Comparison of ENCODE assay signal across 23 cellular contexts in genomic region chr2:97963079-97963406, GRCh38. TPM values are rescaled to one million over a fixed set of nuclear protein-coding genes. Genes with fewer than 3 reads are reported as not detected.
A peak's percentile ranks its signal among the peaks of the same experiment; 100 is the strongest.
DNase-seq lines count a peak whose midpoint lies in the region; ATAC-seq and TF ChIP-seq lines count a peak whose summit lies in the region.
"Had no signal": no experiment of that assay in that cellular context is flagged by ENCODE, and none has a peak within 500 bp of the region (broad histone marks: within the 10 kb centered on the region; RNA-seq: fewer than 3 reads in every experiment).

No MANE protein-coding gene starts in this region.

- no peaks in the 10 kb centered on the region for H3K9me3 Mint-ChIP-seq in activated CD4-positive, alpha-beta T cell treated with anti-CD3 and anti-CD28 coated beads for 36 hours (ENCODE audit: low read depth)
- H3K9me3 Mint-ChIP-seq in activated CD4-positive, alpha-beta T cell treated with anti-CD3 and anti-CD28 coated beads, Interleukin-2, amount 10 ng/mL, durations not matched to agents 7 days and 5 days = peaks cover 4% of the 10 kb centered on the region
- H3K9me3 Mint-ChIP-seq: CD8-positive, alpha-beta memory T cell; central memory CD8-positive, alpha-beta T cell; WTC11 had no signal

- DNase-seq in activated CD4-positive, alpha-beta T cell treated with anti-CD3 and anti-CD28 coated beads for 36 hours = no peak
- DNase-seq in activated CD4-positive, alpha-beta T cell treated with anti-CD3 and anti-CD28 coated beads, Interleukin-2, amount 10 ng/mL, durations not matched to agents 7 days and 5 days = no peak
- DNase-seq in epithelial cell of esophagus (ENCODE audit: low read depth) = peak; percentile 23
- DNase-seq in DMS53 (lab: John Stamatoyannopoulos, UW) = no peak
- DNase-seq: 8988T; CD8-positive, alpha-beta memory T cell; DMS153; head of caudate nucleus; KG1; NCI-H1436 treated with DMSO at 0.1 percent for 48 hours; nucleus accumbens; PC-3; SHP77 treated with DMSO at 0.1 percent for 48 hours; stimulated activated CD8-positive, alpha-beta memory T cell treated with anti-CD3 and anti-CD28 coated beads, Interleukin-4, amount 100 ng/mL, for 48 hours; T-helper 9 cell had no signal

- H3K4me1 Mint-ChIP-seq in activated CD4-positive, alpha-beta T cell treated with anti-CD3 and anti-CD28 coated beads for 36 hours = peaks cover 81% of the 10 kb centered on the region
- peaks cover 40% of the 10 kb centered on the region for H3K4me1 Mint-ChIP-seq in activated CD4-positive, alpha-beta T cell treated with anti-CD3 and anti-CD28 coated beads, Interleukin-2, amount 10 ng/mL, durations not matched to agents 7 days and 5 days

- H3K27ac Mint-ChIP-seq in activated CD4-positive, alpha-beta T cell treated with anti-CD3 and anti-CD28 coated beads for 36 hours = peak overlapping the region; percentile 49
- H3K27ac Mint-ChIP-seq in activated CD4-positive, alpha-beta T cell treated with anti-CD3 and anti-CD28 coated beads, Interleukin-2, amount 10 ng/mL, durations not matched to agents 7 days and 5 days = no peak overlapping the region
- H3K27ac Mint-ChIP-seq: WTC11 had no signal

- no peak overlapping the region for H3K4me3 ChIP-seq in epithelial cell of esophagus (ENCODE audit: low read length)

- H3K4me3 Mint-ChIP-seq in activated CD4-positive, alpha-beta T cell treated with anti-CD3 and anti-CD28 coated beads for 36 hours = no peak overlapping the region
- no peak overlapping the region for H3K4me3 Mint-ChIP-seq in activated CD4-positive, alpha-beta T cell treated with anti-CD3 and anti-CD28 coated beads, Interleukin-2, amount 10 ng/mL, durations not matched to agents 7 days and 5 days
- H3K4me3 Mint-ChIP-seq: activated naive CD8-positive, alpha-beta T cell; central memory CD8-positive, alpha-beta T cell; WTC11 had no signal

- CTCF ChIA-PET in activated CD4-positive, alpha-beta T cell treated with anti-CD3 and anti-CD28 coated beads for 36 hours (lab: Charles Lee) = interaction anchor here (0.8 to 1.4 kb wide), 2 partner anchors 11 to 16 kb away, joined by 3 to 4 read pairs; no protein-coding TSS in a partner anchor
- CTCF ChIA-PET in activated CD4-positive, alpha-beta T cell treated with anti-CD3 and anti-CD28 coated beads, Interleukin-2, amount 10 ng/mL, durations not matched to agents 7 days and 5 days (lab: Charles Lee) = interaction anchor here (0.6 kb wide), 1 partner anchor 984 kb away, joined by 3 read pairs; no protein-coding TSS in a partner anchor

- no peaks in the 10 kb centered on the region for H3K27me3 Mint-ChIP-seq in activated CD4-positive, alpha-beta T cell treated with anti-CD3 and anti-CD28 coated beads for 36 hours
- no peaks in the 10 kb centered on the region for H3K27me3 Mint-ChIP-seq in activated CD4-positive, alpha-beta T cell treated with anti-CD3 and anti-CD28 coated beads, Interleukin-2, amount 10 ng/mL, durations not matched to agents 7 days and 5 days
- H3K27me3 Mint-ChIP-seq: activated naive CD8-positive, alpha-beta T cell; CD8-positive, alpha-beta memory T cell; central memory CD8-positive, alpha-beta T cell had no signal

- ATAC-seq in activated CD4-positive, alpha-beta T cell treated with anti-CD3 and anti-CD28 coated beads for 36 hours = peak; percentile 44
- ATAC-seq in GM18868 (IDR thresholded peaks at IDR 0.05; ENCODE audit: unreplicated experiment) = peak; percentile 29
- peak; percentile 32 for ATAC-seq in HG03442 (IDR thresholded peaks at IDR 0.05; ENCODE audit: unreplicated experiment)
- ATAC-seq in HG03565 (IDR thresholded peaks at IDR 0.05; ENCODE audit: unreplicated experiment) = no peak
- ATAC-seq in HG03378 (IDR thresholded peaks at IDR 0.05; ENCODE audit: unreplicated experiment) = no peak
- ATAC-seq: HCT116, PC-3, WTC11 had no signal

- TF ChIP-seq CTCF in epithelial cell of esophagus (IDR thresholded peaks at IDR 0.05; ENCODE audit: insufficient read depth, low read depth, low read length, missing control alignments) = no peak

- POLR2A ChIA-PET in activated CD4-positive, alpha-beta T cell treated with anti-CD3 and anti-CD28 coated beads for 36 hours (lab: Charles Lee) = no interaction called here
- POLR2A ChIA-PET in activated CD4-positive, alpha-beta T cell treated with anti-CD3 and anti-CD28 coated beads, Interleukin-2, amount 10 ng/mL, durations not matched to agents 7 days and 5 days (lab: Charles Lee) = no interaction called here

- intact Hi-C loops in activated CD4-positive, alpha-beta T cell treated with anti-CD3 and anti-CD28 coated beads for 36 hours (cut with DNase I, micrococcal nuclease) = loop anchor here (1.0 to 2.0 kb wide), 2 partner anchors 18 to 49 kb away; no protein-coding TSS in a partner anchor

- peaks cover 3% of the 10 kb centered on the region for H3K36me3 Mint-ChIP-seq in activated CD4-positive, alpha-beta T cell treated with anti-CD3 and anti-CD28 coated beads for 36 hours (ENCODE audit: low read depth)
- H3K36me3 Mint-ChIP-seq in activated CD4-positive, alpha-beta T cell treated with anti-CD3 and anti-CD28 coated beads, Interleukin-2, amount 10 ng/mL, durations not matched to agents 7 days and 5 days (ENCODE audit: low read depth) = peaks cover 11% of the 10 kb centered on the region
- H3K36me3 Mint-ChIP-seq: activated naive CD8-positive, alpha-beta T cell; WTC11 had no signal

RNA-seq across cellular contexts. Expression of gene TMEM131, which starts 32.7 kb away (rescaled TPM):
- total RNA-seq in activated CD4-positive, alpha-beta T cell treated with anti-CD3 and anti-CD28 coated beads for 36 hours = 10 to 100 TPM; 25.8 to 32.5 TPM
- total RNA-seq in activated CD4-positive, alpha-beta T cell treated with anti-CD3 and anti-CD28 coated beads, Interleukin-2, amount 10 ng/mL, durations not matched to agents 7 days and 5 days = 10 to 100 TPM; 39.7 to 40.6 TPM

Comparison
In these comparisons a context has a peak if more than half of its experiments do, and no peak if none do; other contexts are left out.
1. ATAC-seq: peak in activated CD4-positive, alpha-beta T cell treated with anti-CD3 and anti-CD28 coated beads for 36 hours (single experiment), GM18868 (single experiment) and HG03442 (single experiment); none in HG03565 (single experiment) and HG03378 (single experiment).